In genomic region chr16:630024-630814, GRCh38 we compare ENCODE assay signal across 1 cellular context.
TF ChIP-seq lines count a peak whose summit lies in the region.

No MANE protein-coding gene starts in this region.

TF ChIP-seq in HepG2, 621 proteins besides CTCF, POLR2A, EP300 and RAD21 (continued from another document and continues in another):
- TF ChIP-seq ZNF407 (CRISPR knock-in tag; IDR thresholded peaks at IDR 0.05; ENCODE audit: not compliant biosample characterization) (peak; percentile 40), NCOA5 (CRISPR knock-in tag; IDR thresholded peaks at IDR 0.05) (0 out of 2 replicates have a peak, but pooled peaks have one; percentile 50), ZMYM2 (CRISPR knock-in tag; IDR thresholded peaks at IDR 0.05) (no peak), ZNF383 (CRISPR knock-in tag; IDR thresholded peaks at IDR 0.05; ENCODE audit: borderline replicate concordance) (peak; percentile 64; the same call in 1 of the 2 replicates), TCF12 (IDR thresholded peaks at IDR 0.05) (no peak), TCF12 (CRISPR knock-in tag; IDR thresholded peaks at IDR 0.05) (no peak), CCDC6 (CRISPR knock-in tag; IDR thresholded peaks at IDR 0.05) (0 out of 2 replicates have a peak, but pooled peaks have one; percentile 43), DPF2 (CRISPR knock-in tag; IDR thresholded peaks at IDR 0.05; ENCODE audit: borderline replicate concordance, low read depth) (0 out of 2 replicates have a peak, but pooled peaks have one; percentile 29), NKX3-1 (CRISPR knock-in tag; IDR thresholded peaks at IDR 0.05) (peak; percentile 66; the same call in 1 of the 2 replicates), ZNF816 (CRISPR knock-in tag; IDR thresholded peaks at IDR 0.05; ENCODE audit: borderline replicate concordance) (no peak), XBP1 (CRISPR knock-in tag; IDR thresholded peaks at IDR 0.05) (0 out of 2 replicates have a peak, but pooled peaks have one; percentile 40), DRAP1 (CRISPR knock-in tag; IDR thresholded peaks at IDR 0.05) (no peak), ZNF737 (CRISPR knock-in tag; IDR thresholded peaks at IDR 0.05; ENCODE audit: borderline replicate concordance) (no peak), HNRNPL (IDR thresholded peaks at IDR 0.05; ENCODE audit: low read depth, low read length) (peak; percentile 51; the same call in 1 of the 2 replicates), HNF1A (IDR thresholded peaks at IDR 0.05; ENCODE audit: low read depth) (no peak), HNF1A (CRISPR knock-in tag; IDR thresholded peaks at IDR 0.05; ENCODE audit: borderline replicate concordance) (0 out of 2 replicates have a peak, but pooled peaks have one; percentile 29), TFDP1 (CRISPR knock-in tag; IDR thresholded peaks at IDR 0.05; ENCODE audit: borderline replicate concordance) (0 out of 2 replicates have a peak, but pooled peaks have one; percentile 40), DR1 (CRISPR knock-in tag; IDR thresholded peaks at IDR 0.05) (0 out of 2 replicates have a peak, but pooled peaks have one; percentile 49), KDM6A (CRISPR knock-in tag; IDR thresholded peaks at IDR 0.05; ENCODE audit: low read depth) (peak; percentile 57; the same call in 1 of the 2 replicates), ZFP91 (CRISPR knock-in tag; IDR thresholded peaks at IDR 0.05; ENCODE audit: borderline replicate concordance) (peak; percentile 70; the same call in 1 of the 2 replicates), ZNF431 (CRISPR knock-in tag; IDR thresholded peaks at IDR 0.05; ENCODE audit: borderline replicate concordance, low read depth) (peak; percentile 37; the same call in 1 of the 2 replicates), SNAPC2 (CRISPR knock-in tag; IDR thresholded peaks at IDR 0.05) (0 out of 2 replicates have a peak, but pooled peaks have one; percentile 19), DNMT1 (CRISPR knock-in tag; IDR thresholded peaks at IDR 0.05) (no peak), ZNF564 (CRISPR knock-in tag; IDR thresholded peaks at IDR 0.05) (0 out of 2 replicates have a peak, but pooled peaks have one; percentile 3), MTF1 (CRISPR knock-in tag; IDR thresholded peaks at IDR 0.05) (no peak; the same call in 1 of the 2 replicates), ZNF382 (CRISPR knock-in tag; IDR thresholded peaks at IDR 0.05; ENCODE audit: borderline replicate concordance) (no peak), ZNF841 (CRISPR knock-in tag; IDR thresholded peaks at IDR 0.05; ENCODE audit: borderline replicate concordance) (no peak; the same call in 1 of the 2 replicates), E2F2 (CRISPR knock-in tag; IDR thresholded peaks at IDR 0.05; ENCODE audit: borderline replicate concordance) (no peak), BHLHE40 (IDR thresholded peaks at IDR 0.05; ENCODE audit: low read length) (peak; percentile 69), ZNF317 (CRISPR knock-in tag; IDR thresholded peaks at IDR 0.05) (0 out of 2 replicates have a peak, but pooled peaks have one; percentile 13), ZC3H13 (CRISPR knock-in tag; IDR thresholded peaks at IDR 0.05) (no peak; the same call in 1 of the 2 replicates)
